ENCODE assay signal across 14 cellular contexts in the genomic region with DNA sequence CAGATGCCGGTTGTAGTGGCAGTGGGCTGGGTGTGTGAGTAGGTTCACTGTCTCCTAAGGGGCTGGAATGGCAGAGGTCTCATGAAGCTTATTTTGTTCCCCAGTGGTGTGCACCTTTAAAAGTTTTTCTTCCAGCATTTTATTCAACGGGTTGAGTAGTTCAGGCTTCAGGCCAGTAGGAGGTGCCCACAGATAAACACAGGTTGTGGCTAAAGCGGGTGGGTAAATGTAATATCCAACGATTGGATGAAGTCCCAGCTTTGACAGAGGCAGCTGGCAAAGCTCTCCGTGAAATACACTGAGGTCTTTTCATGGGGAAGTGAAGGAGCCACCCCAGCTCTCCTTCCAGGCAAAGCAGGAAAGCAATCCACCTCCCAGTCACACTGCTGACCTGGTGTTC.
DNase-seq lines count a peak whose midpoint lies in the region; ATAC-seq and TF ChIP-seq lines count a peak whose summit lies in the region.
"Had no signal": no experiment of that assay in that cellular context is flagged by ENCODE, and none has a peak within 500 bp of the region (broad histone marks: within the 10 kb centered on the region; RNA-seq: fewer than 3 reads in every experiment).

No MANE protein-coding gene starts in this region.

- H3K4me3 ChIP-seq in transverse colon, result no peak overlapping the region
- H3K4me3 ChIP-seq: A549, left ventricle myocardium inferior had no signal

- TF ChIP-seq CTCF in foreskin keratinocyte (conservative IDR thresholded peaks at IDR 0.05), result peak; percentile 55
- TF ChIP-seq CTCF in transverse colon (IDR thresholded peaks at IDR 0.05), result peak in 4 of 5 experiments; percentile 27 to 48 (median 33)

- peak; percentile 28 for DNase-seq in NCI-H82 (lab: John Stamatoyannopoulos, UW)
- DNase-seq in NCI-H82 treated with DMSO at 0.1 percent for 48 hours (lab: John Stamatoyannopoulos, UW; ENCODE audit: unreplicated experiment), result no peak
- no peak for DNase-seq in foreskin keratinocyte
- DNase-seq in transverse colon, result peak; percentile 24
- no peak for DNase-seq in activated CD4-positive, alpha-beta T cell treated with anti-CD3 and anti-CD28 coated beads for 4 hours
- no peak for DNase-seq in HUDEP-2 (lab: John Stamatoyannopoulos, UW; ENCODE audit: unreplicated experiment in 76 of 76)
- DNase-seq: activated B cell treated with CpG ODN at 0.5 μM for 24 hours; cerebellar nuclear complex; left ventricle myocardium inferior; stimulated activated CD4-positive, alpha-beta T cell treated with anti-CD3 and anti-CD28 coated beads, Interleukin-2, amount 100 ng/mL, for 48 hours had no signal

- H3K36me3 ChIP-seq in transverse colon, result no peaks in the 10 kb centered on the region
- H3K36me3 ChIP-seq: left ventricle myocardium inferior had no signal

- no peak for TF ChIP-seq EP300 in transverse colon (IDR thresholded peaks at IDR 0.05; ENCODE audit: low read depth)

- H3K9me3 ChIP-seq in transverse colon, result no peaks in the 10 kb centered on the region
- H3K9me3 ChIP-seq: A549, left ventricle myocardium inferior had no signal

- ATAC-seq in SK-N-SH treated with all-trans-retinoic acid at 6 μM for 48 hours (0 out of 3 replicates have a peak, but pooled peaks have one; percentile 48), foreskin keratinocyte (peak; percentile 38), HG03565 (IDR thresholded peaks at IDR 0.05; ENCODE audit: unreplicated experiment) (no peak)
- ATAC-seq: A549 had no signal

- WGBS in transverse colon (ENCODE audit: low coverage in 1 of 2), 2 donors, result 34 to 42% methylated on average over 2 to 5 of the region's 5 CpGs

- in situ Hi-C loops in transverse colon (cut with MboI; ENCODE audit: low pct_ligation_motif_present in 1 of 4, low pct_unique_long_range_greater_than_20kb in 1 of 4, low sequenced_read_pairs in 3 of 4), result no loop called here

- H3K27ac ChIP-seq in foreskin keratinocyte, result no peak overlapping the region
- no peak overlapping the region for H3K27ac ChIP-seq in transverse colon
- H3K27ac ChIP-seq: A549, left ventricle myocardium inferior, RWPE1 had no signal

- no peaks in the 10 kb centered on the region for H3K4me1 ChIP-seq in foreskin keratinocyte
- H3K4me1 ChIP-seq in transverse colon, result no peaks in the 10 kb centered on the region
- H3K4me1 ChIP-seq: A549 had no signal

- intact Hi-C loops in transverse colon (cut with DNase I; ENCODE audit: low total_unique reads), result no loop called here

- no peaks in the 10 kb centered on the region for H3K27me3 ChIP-seq in foreskin keratinocyte
- H3K27me3 ChIP-seq in transverse colon, result no peaks in the 10 kb centered on the region

- no peak for TF ChIP-seq POLR2A in transverse colon (IDR thresholded peaks at IDR 0.05)

TF ChIP-seq in SK-N-SH treated with all-trans-retinoic acid at 6 μM for 48 hours, 23 proteins besides CTCF, POLR2A, EP300 and RAD21:
- no peak for TF ChIP-seq ZNF70 (CRISPR knock-in tag; IDR thresholded peaks at IDR 0.05)
- no peak for TF ChIP-seq SNAI2 (CRISPR knock-in tag; IDR thresholded peaks at IDR 0.05)

Comparison
In these comparisons a context has a peak if more than half of its experiments do, and no peak if none do; other contexts are left out.
1. DNase-seq: peak in NCI-H82 (single experiment) and transverse colon (single experiment); none in NCI-H82 treated with DMSO at 0.1 percent for 48 hours (single experiment), foreskin keratinocyte (0 of 2), activated CD4-positive, alpha-beta T cell treated with anti-CD3 and anti-CD28 coated beads for 4 hours (0 of 2) and HUDEP-2 (0 of 76).